In the genomic region with DNA sequence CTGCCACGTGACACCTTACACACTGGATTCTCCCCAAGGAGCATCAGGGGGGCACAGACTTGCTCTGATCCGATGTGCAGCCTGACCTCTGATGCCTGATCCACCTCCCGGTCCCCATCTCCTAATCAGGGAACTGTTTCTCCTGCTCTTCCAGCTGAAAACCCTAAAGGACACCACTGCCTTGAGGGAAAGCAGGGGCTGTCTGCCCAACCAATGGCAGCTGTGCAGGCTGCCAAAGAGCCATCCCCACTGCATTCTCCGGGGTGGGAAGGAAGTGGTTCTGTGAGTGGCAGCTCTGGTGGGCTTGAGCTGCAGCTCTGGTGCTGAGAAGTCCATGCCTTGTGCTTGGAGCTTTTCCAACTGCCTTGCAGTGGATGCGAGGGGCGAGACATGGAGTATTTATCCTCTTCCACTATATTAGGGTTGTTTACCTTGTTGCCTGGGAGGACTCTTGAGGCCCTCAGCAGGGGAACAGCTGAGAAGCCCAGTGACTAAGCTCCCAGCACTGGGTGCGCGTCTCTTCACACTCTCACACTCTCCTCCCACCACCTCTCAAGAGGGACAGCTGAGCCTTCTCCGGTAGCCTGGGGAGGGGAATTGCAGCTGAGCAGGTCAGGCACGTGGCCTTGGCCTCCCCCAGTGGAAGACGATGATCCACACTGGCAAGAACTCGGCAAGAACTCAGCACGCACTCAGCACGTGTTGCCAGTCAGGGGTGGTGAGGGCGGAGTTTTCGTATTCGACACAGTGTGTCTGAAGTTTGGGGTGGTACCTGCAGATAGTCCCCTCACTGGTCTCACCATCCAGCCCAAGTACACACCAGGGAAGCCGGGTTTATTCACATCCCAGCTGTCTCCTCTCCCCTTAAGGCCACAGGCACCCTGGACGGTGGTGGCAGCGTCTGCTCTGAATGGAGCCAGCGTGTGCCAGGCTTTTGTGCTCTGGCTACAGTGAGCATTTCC, we compare ENCODE assay signal across 10 cellular contexts. TPM values are rescaled to one million over a fixed set of nuclear protein-coding genes. Genes with fewer than 3 reads are reported as not detected.
DNase-seq lines count a peak whose midpoint lies in the region; FAIRE-seq and TF ChIP-seq lines count a peak whose summit lies in the region.
"Had no signal": no experiment of that assay in that cellular context is flagged by ENCODE, and none has a peak within 500 bp of the region (broad histone marks: within the 10 kb centered on the region; RNA-seq: fewer than 3 reads in every experiment).

No MANE protein-coding gene starts in this region.

- FAIRE-seq in H1 (lab: Jason Lieb, UNC), result no peak
- FAIRE-seq: endothelial cell of umbilical vein had no signal

- no peak overlapping the region for H3K4ac ChIP-seq in H1 (replicated peaks; ENCODE audit: insufficient read length, low read depth, low read length)

- no peak overlapping the region for H3K56ac ChIP-seq in H1 (replicated peaks; ENCODE audit: insufficient read length, low read depth, low read length)

- H3K18ac ChIP-seq in H1 (ENCODE audit: extremely low read depth, low read length), result no peak overlapping the region

- peaks cover 0 to 14% (median 8%) of the 10 kb centered on the region in 4 experiments; a peak in 3 of 8 replicates for H3K36me3 ChIP-seq in H1 (ENCODE audit: control insufficient read depth in 2 of 4, insufficient read depth in 4 of 4, low read length in 3 of 4)

- WGBS in H1 (ENCODE audit: extremely low coverage in 1 of 2, insufficient coverage in 1 of 2, insufficient read length in 1 of 2, insufficient replicate concordance in 2 of 2, low coverage in 1 of 2, low lambda C conversion rate in 2 of 2, missing lambda C conversion rate in 1 of 2), 2 experiments, result 89% methylated on average over 20 of the region's 21 CpGs; no CpG with 5 or more reads in 1 of the 2 experiments

- no peak for TF ChIP-seq EP300 in H1 (IDR thresholded peaks at IDR 0.05; ENCODE audit: borderline replicate concordance in 1 of 2, low read depth in 2 of 2, low read length in 2 of 2)

- DNase-seq in COLO668 (lab: John Stamatoyannopoulos, UW; ENCODE audit: unreplicated experiment) (peak; percentile 2), NCI-H345 (lab: John Stamatoyannopoulos, UW) (peak; percentile 91), H1 (ENCODE audit: low read depth in 1 of 2, low spot score in 2 of 2) (no peak), non-pigmented ciliary epithelial cell (ENCODE audit: low read depth) (peak; percentile 76), nucleus accumbens (lab: John Stamatoyannopoulos, UW) (no peak), NOMO-1 (lab: John Stamatoyannopoulos, UW; ENCODE audit: unreplicated experiment in 2 of 2) (no peak), NCI-H146 treated with DMSO at 0.1 percent for 48 hours (lab: John Stamatoyannopoulos, UW; ENCODE audit: unreplicated experiment) (no peak), AML-193 (lab: John Stamatoyannopoulos, UW) (no peak)

- H4K5ac ChIP-seq in H1 (ENCODE audit: insufficient read length, low read depth, low read length), result no peak overlapping the region

- no peak overlapping the region for H3K4me3 ChIP-seq in H1 (ENCODE audit: extremely low read depth in 1 of 4, insufficient read depth in 2 of 4, low read depth in 3 of 4, low read length in 4 of 4)

- no peaks in the 10 kb centered on the region for H4K20me1 ChIP-seq in H1 (replicated peaks in 1 of 2; ENCODE audit: control insufficient read depth in 1 of 2, insufficient read depth in 2 of 2, low read length in 2 of 2)

- H2BK20ac ChIP-seq in H1 (ENCODE audit: low read length), result no peak overlapping the region

- no peak for TF ChIP-seq CTCF in H1 (IDR thresholded peaks at IDR 0.05; ENCODE audit: control extremely low read depth in 1 of 3, insufficient read depth in 1 of 3, low read depth in 1 of 3, low read length in 3 of 3)

- H3K23ac ChIP-seq in H1 (ENCODE audit: insufficient read length), result no peak overlapping the region

- TF ChIP-seq POLR2A in H1 (IDR thresholded peaks at IDR 0.05; ENCODE audit: control extremely low read depth in 1 of 2, low read depth in 2 of 2, low read length in 2 of 2), result no peak

- H3K27me3 ChIP-seq in H1 (replicated peaks in 1 of 4; ENCODE audit: control insufficient read depth in 3 of 4, extremely low read depth in 1 of 4, insufficient read depth in 3 of 4, low read length in 3 of 4), result no peaks in the 10 kb centered on the region

- H2BK12ac ChIP-seq in H1 (ENCODE audit: low read depth, low read length), result no peak overlapping the region

- peak overlapping the region; percentile 49; the same call in 1 of the 2 replicates for H2BK5ac ChIP-seq in H1 (ENCODE audit: low read depth, low read length)

- no peak overlapping the region for H3K4me2 ChIP-seq in H1 (ENCODE audit: insufficient read depth in 1 of 2, low read depth in 2 of 2, low read length in 2 of 2)

- no peak overlapping the region for H4K91ac ChIP-seq in H1 (replicated peaks; ENCODE audit: insufficient read length, low read length)

- no peak overlapping the region for H2BK15ac ChIP-seq in H1 (ENCODE audit: low read length)

- no peak overlapping the region for H2AFZ ChIP-seq in H1 (ENCODE audit: low read length)

- H4K8ac ChIP-seq in H1 (ENCODE audit: extremely low read depth, insufficient read depth, low read length), result no peak overlapping the region; the same call in 1 of the 2 replicates

- POLR2A ChIA-PET in H1 (lab: Charles Lee; ENCODE audit: partially characterized antibody), result interaction anchor here (0.8 to 1.7 kb wide), 2 partner anchors 81 to 134 kb away, joined by 3 to 4 read pairs; a partner anchor contains a TSS

- no peak overlapping the region for H3K9ac ChIP-seq in H1 (replicated peaks in 1 of 4; ENCODE audit: extremely low read depth in 1 of 4, low read depth in 3 of 4, low read length in 3 of 4)

- no peaks in the 10 kb centered on the region for H3K23me2 ChIP-seq in H1 (ENCODE audit: low read depth, low read length)

- no peaks in the 10 kb centered on the region for H3K79me2 ChIP-seq in H1 (ENCODE audit: control insufficient read depth in 1 of 2, insufficient read depth in 2 of 2, low read length in 2 of 2)

- CTCF ChIA-PET in H1 (lab: Charles Lee; ENCODE audit: partially characterized antibody), result interaction anchor here (0.9 to 29.1 kb wide), 17 partner anchors 9 to 147 kb away, joined by 3 to 579 read pairs (median 5); a partner anchor contains a TSS

- peak overlapping the region; percentile 40; the same call in 1 of the 2 replicates for H2AK5ac ChIP-seq in H1 (ENCODE audit: low read depth, low read length)

- H3K9me3 ChIP-seq in H1 (ENCODE audit: insufficient read depth in 2 of 2, low read depth in 1 of 2, low read length in 1 of 2), result no peaks in the 10 kb centered on the region

- no peak for TF ChIP-seq RAD21 in H1 (IDR thresholded peaks at IDR 0.05 in 1 of 2, conservative IDR thresholded peaks at IDR 0.05 in 1 of 2; ENCODE audit: low read depth in 2 of 2, low read length in 2 of 2)

- H2BK120ac ChIP-seq in H1 (replicated peaks; ENCODE audit: low read depth, low read length), result no peak overlapping the region

- H3K27ac ChIP-seq in H1 (ENCODE audit: low read depth, low read length), result no peak overlapping the region
- H3K27ac ChIP-seq: VCaP had no signal

- no peak overlapping the region for H3K14ac ChIP-seq in H1 (ENCODE audit: insufficient read length)

- no peaks in the 10 kb centered on the region for H3K4me1 ChIP-seq in H1 (replicated peaks in 1 of 4; ENCODE audit: control insufficient read depth in 3 of 4, insufficient read depth in 4 of 4, low read length in 3 of 4)

- no peaks in the 10 kb centered on the region for H3K79me1 ChIP-seq in H1 (ENCODE audit: low read depth, low read length)

TF ChIP-seq in H1, 55 proteins besides CTCF, POLR2A, EP300 and RAD21:
- TF ChIP-seq, protein P1, sequence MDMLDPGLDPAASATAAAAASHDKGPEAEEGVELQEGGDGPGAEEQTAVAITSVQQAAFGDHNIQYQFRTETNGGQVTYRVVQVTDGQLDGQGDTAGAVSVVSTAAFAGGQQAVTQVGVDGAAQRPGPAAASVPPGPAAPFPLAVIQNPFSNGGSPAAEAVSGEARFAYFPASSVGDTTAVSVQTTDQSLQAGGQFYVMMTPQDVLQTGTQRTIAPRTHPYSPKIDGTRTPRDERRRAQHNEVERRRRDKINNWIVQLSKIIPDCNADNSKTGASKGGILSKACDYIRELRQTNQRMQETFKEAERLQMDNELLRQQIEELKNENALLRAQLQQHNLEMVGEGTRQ (IDR thresholded peaks at IDR 0.05; ENCODE audit: low read length), result no peak
- TF ChIP-seq NANOG (IDR thresholded peaks at IDR 0.05; ENCODE audit: insufficient read depth, low read depth, low read length, poor library complexity, severe bottlenecking), result no peak
- TF ChIP-seq TCF12 (IDR thresholded peaks at IDR 0.05; ENCODE audit: low read depth, low read length), result no peak
- no peak for TF ChIP-seq FOSL1 (IDR thresholded peaks at IDR 0.05; ENCODE audit: insufficient read depth, low read depth, low read length)
- no peak for TF ChIP-seq YY1 (IDR thresholded peaks at IDR 0.05; ENCODE audit: low read depth, low read length)
- TF ChIP-seq RXRA (IDR thresholded peaks at IDR 0.05; ENCODE audit: insufficient read depth, low read depth, low read length), result no peak
- TF ChIP-seq PHF8 (conservative IDR thresholded peaks at IDR 0.05; ENCODE audit: low read depth, low read length), result no peak
- TF ChIP-seq POU5F1 (IDR thresholded peaks at IDR 0.05; ENCODE audit: low read depth, low read length), result no peak
- no peak for TF ChIP-seq BRCA1 (IDR thresholded peaks at IDR 0.05; ENCODE audit: low read depth, low read length)

RNA-seq across cellular contexts. Expression of a gene that starts 21.1 kb away (rescaled TPM):
- not detected in 2 replicates for total RNA-seq in H1 (2021; fragmentation: NEBNext Ultra II Directional; extraction: Animal tissue kit (Norgen Biotek cat#: 25700))
- polyA plus RNA-seq in H1 (2011; rRNA removed), result 0.11 and 0.24 TPM in 2 replicates
- 0.19 TPM for polyA plus RNA-seq in H1 (2011; cell fraction: cytosol; rRNA removed)
- 0.31 TPM for polyA plus RNA-seq in H1 (2011; cell fraction: nucleus; rRNA removed)
- polyA plus RNA-seq in H1 (2012, experiment 1 of 2), result 0.15 to 0.52 TPM (median 0.28 TPM) in 3 of 4 replicates, not detected in the other
- 0.13 TPM for polyA plus RNA-seq in H1 (2012, experiment 2 of 2)
- not detected for polyA plus RNA-seq in H1 (2013, experiment 1 of 2)
- polyA plus RNA-seq in H1 (2013, experiment 2 of 2), result 0.06 TPM
- 0.27 and 0.38 TPM in 2 replicates for polyA minus RNA-seq in H1 (2011; rRNA and poly(A)+ RNA removed)
- polyA minus RNA-seq in H1 (2011; cell fraction: cytosol; rRNA and poly(A)+ RNA removed), result not detected
- polyA minus RNA-seq in H1 (2011; cell fraction: nucleus; rRNA and poly(A)+ RNA removed), result not detected
- total RNA-seq: endothelial cell of umbilical vein had no signal
- polyA plus RNA-seq: endothelial cell of umbilical vein had no signal

RNA-seq across cellular contexts. Expression of a gene that starts 33.9 kb away (rescaled TPM):
- 6.1 and 6.7 TPM in 2 replicates for total RNA-seq in H1 (2021; fragmentation: NEBNext Ultra II Directional; extraction: Animal tissue kit (Norgen Biotek cat#: 25700))
- polyA plus RNA-seq in H1 (2011; rRNA removed), result 5.2 and 6.4 TPM in 2 replicates
- polyA plus RNA-seq in H1 (2011; cell fraction: cytosol; rRNA removed), result 4.3 TPM
- polyA plus RNA-seq in H1 (2011; cell fraction: nucleus; rRNA removed), result 9.5 TPM
- polyA plus RNA-seq in H1 (2012, experiment 1 of 2), result 5.2 to 7.2 TPM (median 7.0 TPM) in 4 replicates
- polyA plus RNA-seq in H1 (2012, experiment 2 of 2), result 6.0 TPM
- 3.5 TPM for polyA plus RNA-seq in H1 (2013, experiment 1 of 2)
- 3.3 TPM for polyA plus RNA-seq in H1 (2013, experiment 2 of 2)
- 3.9 and 4.4 TPM in 2 replicates for polyA minus RNA-seq in H1 (2011; rRNA and poly(A)+ RNA removed)
- polyA minus RNA-seq in H1 (2011; cell fraction: cytosol; rRNA and poly(A)+ RNA removed), result 3.0 TPM
- polyA minus RNA-seq in H1 (2011; cell fraction: nucleus; rRNA and poly(A)+ RNA removed), result 5.4 TPM

Comparison
In these comparisons a context has a peak if more than half of its experiments do, and no peak if none do; other contexts are left out.
1. DNase-seq: peak in COLO668 (single experiment), NCI-H345 (single experiment) and non-pigmented ciliary epithelial cell (single experiment); none in H1 (0 of 2), nucleus accumbens (0 of 56), NOMO-1 (0 of 2), NCI-H146 treated with DMSO at 0.1 percent for 48 hours (single experiment) and AML-193 (0 of 2).